ENCODE assay signal across 1 cellular context in genomic region chr11:68032003-68032402, GRCh38.
TF ChIP-seq lines count a peak whose summit lies in the region.

No MANE protein-coding gene starts in this region.

TF ChIP-seq in IMR-90, 13 proteins besides CTCF, POLR2A, EP300 and RAD21:
- no peak for TF ChIP-seq NFE2L2 (IDR thresholded peaks at IDR 0.05; ENCODE audit: low read depth, low read length)
- no peak for TF ChIP-seq CEBPB (IDR thresholded peaks at IDR 0.05; ENCODE audit: low read depth, low read length)
- TF ChIP-seq SMC3 (IDR thresholded peaks at IDR 0.05; ENCODE audit: low read depth, low read length), result no peak
- no peak for TF ChIP-seq MXI1 (IDR thresholded peaks at IDR 0.05; ENCODE audit: borderline replicate concordance, low read depth, low read length)
- TF ChIP-seq CHD1 (IDR thresholded peaks at IDR 0.05; ENCODE audit: low read depth, low read length), result no peak
- no peak for TF ChIP-seq MAFK (IDR thresholded peaks at IDR 0.05; ENCODE audit: low read depth, low read length)
- no peak for TF ChIP-seq FOS (IDR thresholded peaks at IDR 0.05; ENCODE audit: low read depth, low read length)
- TF ChIP-seq BHLHE40 (IDR thresholded peaks at IDR 0.05; ENCODE audit: low read depth, low read length), result no peak
